In genomic region chr4:40990202-40990898, GRCh38 we compare ENCODE assay signal across 10 cellular contexts.
A peak's percentile ranks its signal among the peaks of the same experiment; 100 is the strongest.
DNase-seq lines count a peak whose midpoint lies in the region; ATAC-seq and TF ChIP-seq lines count a peak whose summit lies in the region.
"Had no signal": no experiment of that assay in that cellular context is flagged by ENCODE, and none has a peak within 500 bp of the region (broad histone marks: within the 10 kb centered on the region; RNA-seq: fewer than 3 reads in every experiment).

No MANE protein-coding gene starts in this region.

- TF ChIP-seq CTCF in AG09319 (IDR thresholded peaks at IDR 0.05; ENCODE audit: low read depth, low read length) = no peak
- no peak for TF ChIP-seq CTCF in activated B cell treated with CpG ODN at 0.5 μM for 24 hours (IDR thresholded peaks at IDR 0.05)
- TF ChIP-seq CTCF in kidney epithelial cell (IDR thresholded peaks at IDR 0.05; ENCODE audit: insufficient read depth, low read length, poor library complexity, severe bottlenecking) = no peak
- TF ChIP-seq CTCF in dorsolateral prefrontal cortex (IDR thresholded peaks at IDR 0.05 in 54 of 56, conservative IDR thresholded peaks at IDR 0.05 in 2 of 56; ENCODE audit: low read depth in 1 of 56, partially characterized antibody in 56 of 56) = no peak
- TF ChIP-seq CTCF in Calu3 (IDR thresholded peaks at IDR 0.05; ENCODE audit: unreplicated experiment) = no peak

- peak; percentile 9 for ATAC-seq in HG03066 (IDR thresholded peaks at IDR 0.05; ENCODE audit: low read depth, unreplicated experiment)
- peak; percentile 28 for ATAC-seq in activated B cell treated with CpG ODN at 0.5 μM for 24 hours (ENCODE audit: low read depth)

- H3K4me3 Mint-ChIP-seq in activated B cell treated with CpG ODN at 0.5 μM for 24 hours = no peak overlapping the region
- H3K4me3 Mint-ChIP-seq in Calu3 (ENCODE audit: low read depth, unreplicated experiment) = no peak overlapping the region

- BruUV-seq in Calu3 (replicated peaks; lab: Mats Ljungman, UMichigan) = no TSS peak

- H3K4me3 ChIP-seq in kidney epithelial cell (ENCODE audit: low read depth, low read length) = no peak overlapping the region
- no peak overlapping the region for H3K4me3 ChIP-seq in dorsolateral prefrontal cortex

- H3K27me3 Mint-ChIP-seq in activated B cell treated with CpG ODN at 0.5 μM for 24 hours (peaks cover 1% of the 10 kb centered on the region), Calu3 (ENCODE audit: unreplicated experiment) (no peaks in the 10 kb centered on the region)

- POLR2A ChIA-PET in activated B cell treated with CpG ODN at 0.5 μM for 24 hours (lab: Charles Lee) = no interaction called here

- H3K36me3 ChIP-seq in kidney epithelial cell (ENCODE audit: control insufficient read depth, insufficient read depth, low read length) = no peaks in the 10 kb centered on the region

- peak; percentile 72 for DNase-seq in AG09319 (ENCODE audit: extremely low read depth, low read depth)
- DNase-seq in activated B cell treated with CpG ODN at 0.5 μM for 24 hours = no peak
- peak; percentile 80 for DNase-seq in kidney epithelial cell (ENCODE audit: low read depth)
- no peak for DNase-seq in dorsolateral prefrontal cortex
- DNase-seq in Calu3 = no peak
- DNase-seq in NK-92 treated with Interleukin-12 subunit alpha and Interleukin-12 subunit beta, amount 100 ng/mL, for 24 hours (lab: John Stamatoyannopoulos, UW) = no peak
- DNase-seq in NCI-H2081 treated with DMSO at 0.1 percent for 48 hours (lab: John Stamatoyannopoulos, UW) = no peak
- DNase-seq: central memory CD4-positive, alpha-beta T cell; NCI-H187 treated with DMSO at 0.1 percent for 48 hours had no signal

- H3K9me3 Mint-ChIP-seq in activated B cell treated with CpG ODN at 0.5 μM for 24 hours (no peaks in the 10 kb centered on the region), Calu3 (ENCODE audit: low read depth, unreplicated experiment) (no peaks in the 10 kb centered on the region)

- peaks cover 18% of the 10 kb centered on the region for H3K4me1 Mint-ChIP-seq in activated B cell treated with CpG ODN at 0.5 μM for 24 hours
- peaks cover 29% of the 10 kb centered on the region for H3K4me1 Mint-ChIP-seq in Calu3 (ENCODE audit: low read depth, unreplicated experiment)

- intact Hi-C loops in activated B cell treated with CpG ODN at 0.5 μM for 24 hours (cut with micrococcal nuclease) = no loop called here
- intact Hi-C loops in dorsolateral prefrontal cortex (cut with DNase I) = no loop called here
- intact Hi-C loops in Calu3 (cut with micrococcal nuclease; ENCODE audit: unreplicated experiment) = loop anchor here (5.0 kb wide), 1 partner anchor 37 kb away; no protein-coding TSS in a partner anchor

- CTCF ChIA-PET in activated B cell treated with CpG ODN at 0.5 μM for 24 hours (lab: Charles Lee) (no interaction called here), Calu3 (lab: Charles Lee) (no interaction called here)

- H3K27me3 ChIP-seq in kidney epithelial cell (ENCODE audit: control insufficient read depth, insufficient read depth, low read length) (no peaks in the 10 kb centered on the region), dorsolateral prefrontal cortex (no peaks in the 10 kb centered on the region)

- no peaks in the 10 kb centered on the region for H3K36me3 Mint-ChIP-seq in activated B cell treated with CpG ODN at 0.5 μM for 24 hours (ENCODE audit: low read depth)
- H3K36me3 Mint-ChIP-seq in Calu3 (ENCODE audit: insufficient read depth, unreplicated experiment) = no peaks in the 10 kb centered on the region

- peak overlapping the region in 10 of 59 donors; percentile 3 to 40 (median 14) for H3K27ac ChIP-seq in dorsolateral prefrontal cortex

- H3K27ac Mint-ChIP-seq in activated B cell treated with CpG ODN at 0.5 μM for 24 hours = no peak overlapping the region
- H3K27ac Mint-ChIP-seq in Calu3 (ENCODE audit: unreplicated experiment) = no peak overlapping the region

Comparison
In these comparisons a context has a peak if more than half of its experiments do, and no peak if none do; other contexts are left out.
1. DNase-seq: peak in AG09319 (single experiment) and kidney epithelial cell (single experiment); none in activated B cell treated with CpG ODN at 0.5 μM for 24 hours (single experiment), dorsolateral prefrontal cortex (0 of 10), Calu3 (single experiment), NK-92 treated with Interleukin-12 subunit alpha and Interleukin-12 subunit beta, amount 100 ng/mL, for 24 hours (single experiment) and NCI-H2081 treated with DMSO at 0.1 percent for 48 hours (single experiment).